In the genomic region with DNA sequence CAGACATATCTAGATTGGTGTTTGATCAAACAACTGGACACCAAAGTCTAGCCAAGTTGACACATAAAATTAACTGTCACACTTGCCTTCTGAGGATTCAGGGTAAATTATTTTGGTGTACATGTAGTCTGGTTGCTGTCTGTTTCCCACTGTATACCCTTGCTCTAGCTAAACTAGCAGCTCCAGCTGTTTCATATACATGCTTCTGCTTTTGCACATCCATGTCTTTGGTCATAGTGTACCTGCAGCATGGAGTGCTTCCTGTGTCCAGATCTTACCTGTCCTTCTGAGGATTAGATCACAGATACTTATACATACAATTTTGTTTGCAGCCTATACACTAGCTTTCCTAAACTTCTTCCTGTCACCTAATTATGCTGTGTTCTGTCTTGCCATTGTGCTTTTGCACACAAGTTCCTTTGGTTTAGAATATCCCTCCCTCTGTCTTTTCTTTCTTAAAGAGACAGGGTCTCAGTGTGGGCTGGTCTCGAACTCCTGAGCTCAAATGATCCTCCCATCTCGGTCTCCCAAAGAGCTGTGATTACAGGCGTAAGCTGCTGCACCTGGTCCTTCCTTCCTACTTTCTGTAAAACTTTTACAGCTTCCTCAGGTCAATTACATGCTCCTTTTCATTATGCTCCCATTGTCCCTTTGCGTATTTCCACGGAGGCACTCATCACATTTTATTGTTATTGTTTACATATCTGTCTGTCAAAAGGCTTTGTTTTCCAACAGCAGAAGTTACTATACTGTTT, we compare ENCODE assay signal across 14 cellular contexts. TPM values are rescaled to one million over a fixed set of nuclear protein-coding genes. Genes with fewer than 3 reads are reported as not detected.
DNase-seq lines count a peak whose midpoint lies in the region; ATAC-seq and TF ChIP-seq lines count a peak whose summit lies in the region.
"Had no signal": no experiment of that assay in that cellular context is flagged by ENCODE, and none has a peak within 500 bp of the region (broad histone marks: within the 10 kb centered on the region; RNA-seq: fewer than 3 reads in every experiment).

No MANE protein-coding gene starts in this region.

- TF ChIP-seq CTCF in transverse colon (IDR thresholded peaks at IDR 0.05), result no peak
- TF ChIP-seq CTCF in GM20000 (IDR thresholded peaks at IDR 0.05; ENCODE audit: extremely low read depth, missing control alignments), result no peak

- H3K27ac Mint-ChIP-seq in T-helper 2 cell treated with Interferon-gamma antibody and Interleukin-4, amounts not matched to agents 5 μg/mL and 100 μg/mL, for 36 hours, result no peak overlapping the region
- H3K27ac Mint-ChIP-seq: activated naive CD4-positive, alpha-beta T cell treated with anti-CD3 and anti-CD28 coated beads for 36 hours had no signal

- H3K27me3 ChIP-seq in transverse colon, result no peaks in the 10 kb centered on the region
- H3K27me3 ChIP-seq: right atrium auricular region had no signal

- H3K27ac ChIP-seq in transverse colon, result peak overlapping the region in 3 of 4 donors; percentile 42 to 50 (median 50)
- H3K27ac ChIP-seq: C4-2B, right atrium auricular region had no signal

- in situ Hi-C loops in transverse colon (cut with MboI; ENCODE audit: low pct_ligation_motif_present in 1 of 4, low pct_unique_long_range_greater_than_20kb in 1 of 4, low sequenced_read_pairs in 3 of 4), result no loop called here

- TF ChIP-seq POLR2A in transverse colon (IDR thresholded peaks at IDR 0.05), result no peak

- peak; percentile 4 for DNase-seq in left kidney (ENCODE audit: low read depth, low spot score)
- DNase-seq in transverse colon, result no peak
- no peak for DNase-seq in T-helper 2 cell treated with Interferon-gamma antibody and Interleukin-4, amounts not matched to agents 5 μg/mL and 100 μg/mL, for 36 hours (ENCODE audit: low spot score)
- DNase-seq in ecto neural progenitor cell (ENCODE audit: low spot score), result no peak
- DNase-seq in iPS-NIHi11 (ENCODE audit: low spot score), result no peak
- no peak for DNase-seq in GM20000 (ENCODE audit: low spot score)
- DNase-seq: activated CD4-positive, CD25-positive, alpha-beta regulatory T cell; activated naive CD4-positive, alpha-beta T cell treated with anti-CD3 and anti-CD28 coated beads for 36 hours; caudate nucleus; stimulated activated CD4-positive, alpha-beta T cell treated with anti-CD3 and anti-CD28 coated beads, Interleukin-4, amount 100 ng/mL, for 1 hour had no signal

- no peak for TF ChIP-seq EP300 in transverse colon (IDR thresholded peaks at IDR 0.05; ENCODE audit: low read depth)

- peaks cover 8 to 22% (median 19%) of the 10 kb centered on the region in 4 donors for H3K4me1 ChIP-seq in transverse colon
- H3K4me1 ChIP-seq: right atrium auricular region had no signal

- intact Hi-C loops in transverse colon (cut with DNase I; ENCODE audit: low total_unique reads), result no loop called here

- no peak overlapping the region for H3K4me3 Mint-ChIP-seq in T-helper 2 cell treated with Interferon-gamma antibody and Interleukin-4, amounts not matched to agents 5 μg/mL and 100 μg/mL, for 36 hours
- H3K4me3 Mint-ChIP-seq: activated naive CD4-positive, alpha-beta T cell treated with anti-CD3 and anti-CD28 coated beads for 36 hours had no signal

- no peaks in the 10 kb centered on the region for H3K36me3 Mint-ChIP-seq in T-helper 2 cell treated with Interferon-gamma antibody and Interleukin-4, amounts not matched to agents 5 μg/mL and 100 μg/mL, for 36 hours (ENCODE audit: low read depth)

- WGBS in transverse colon (ENCODE audit: low coverage in 1 of 2), 2 donors, result 36 to 49% methylated on average over 5 of the region's 5 CpGs

- H3K36me3 ChIP-seq in transverse colon, result no peaks in the 10 kb centered on the region
- H3K36me3 ChIP-seq: right atrium auricular region had no signal

- H3K4me3 ChIP-seq in transverse colon, result no peak overlapping the region
- H3K4me3 ChIP-seq: right atrium auricular region had no signal

- H3K9me3 Mint-ChIP-seq in T-helper 2 cell treated with Interferon-gamma antibody and Interleukin-4, amounts not matched to agents 5 μg/mL and 100 μg/mL, for 36 hours, result no peaks in the 10 kb centered on the region
- H3K9me3 Mint-ChIP-seq: activated naive CD4-positive, alpha-beta T cell treated with anti-CD3 and anti-CD28 coated beads for 36 hours had no signal

- H3K4me1 Mint-ChIP-seq in T-helper 2 cell treated with Interferon-gamma antibody and Interleukin-4, amounts not matched to agents 5 μg/mL and 100 μg/mL, for 36 hours (ENCODE audit: low read depth), result no peaks in the 10 kb centered on the region

- H3K9me3 ChIP-seq in transverse colon, result no peaks in the 10 kb centered on the region
- H3K9me3 ChIP-seq: right atrium auricular region had no signal

- H3K27me3 Mint-ChIP-seq in T-helper 2 cell treated with Interferon-gamma antibody and Interleukin-4, amounts not matched to agents 5 μg/mL and 100 μg/mL, for 36 hours (ENCODE audit: low read depth), result no peaks in the 10 kb centered on the region

- peak; percentile 45 for ATAC-seq in GM19397 (IDR thresholded peaks at IDR 0.05; ENCODE audit: unreplicated experiment)
- peak; percentile 45 for ATAC-seq in HG03135 (IDR thresholded peaks at IDR 0.05; ENCODE audit: unreplicated experiment)

RNA-seq across cellular contexts. Expression of a gene that starts 33.8 kb away (rescaled TPM):
- 10 to 100 TPM in 2 of 4 donors, 1 to 10 TPM in 2; 1.5 to 28.3 (median 9.7) TPM for total RNA-seq in transverse colon
